ENCODE assay signal across 18 cellular contexts in genomic region chr17:76901542-76902197, GRCh38. TPM values are rescaled to one million over a fixed set of nuclear protein-coding genes. Genes with fewer than 3 reads are reported as not detected.
"Had no signal": no experiment of that assay in that cellular context is flagged by ENCODE, and none has a peak within 500 bp of the region (broad histone marks: within the 10 kb centered on the region; RNA-seq: fewer than 3 reads in every experiment).

No MANE protein-coding gene starts in this region.

- H3K4me3 ChIP-seq: gastrocnemius medialis, tibial nerve had no signal

- H3K27ac ChIP-seq: epithelial cell of prostate, gastrocnemius medialis, tibial nerve had no signal

- ATAC-seq: activated CD4-positive, CD25-positive, alpha-beta regulatory T cell treated with anti-CD3 and anti-CD28 coated beads, Interleukin-2, amount 50 U/mL, for 24 hours; effector memory CD8-positive, alpha-beta T cell; left lobe of liver; T-helper 17 cell had no signal

- H3K9me3 ChIP-seq: gastrocnemius medialis, tibial nerve had no signal

- DNase-seq: activated naive CD4-positive, alpha-beta T cell; activated naive CD8-positive, alpha-beta T cell treated with anti-CD3 and anti-CD28 coated beads, Interleukin-2, amount 10 ng/mL, durations not matched to agents 7 days and 5 days; activated T-cell treated with anti-CD3 and anti-CD28 coated beads for 4 hours; effector memory CD8-positive, alpha-beta T cell; gastrocnemius medialis; mesenchymal stem cell; natural killer cell; nucleus accumbens; posterior cingulate gyrus; small intestine; stimulated activated CD4-positive, alpha-beta T cell treated with anti-CD3 and anti-CD28 coated beads, Interleukin-4, amount 100 ng/mL, for 24 hours; stimulated activated naive CD4-positive, alpha-beta T cell; T-helper 17 cell had no signal

- H3K4me1 ChIP-seq: gastrocnemius medialis, tibial nerve had no signal

- H3K36me3 ChIP-seq: gastrocnemius medialis, tibial nerve had no signal

- FAIRE-seq: islet of Langerhans, small intestine had no signal

RNA-seq across cellular contexts. Expression of gene MGAT5B, which starts 33.5 kb away (rescaled TPM):
- total RNA-seq: gastrocnemius medialis, left lobe of liver, natural killer cell had no signal
